ENCODE assay signal across 28 cellular contexts in genomic region chr4:14807857-14808256, GRCh38.
"Had no signal": no experiment of that assay in that cellular context is flagged by ENCODE, and none has a peak within 500 bp of the region (broad histone marks: within the 10 kb centered on the region; RNA-seq: fewer than 3 reads in every experiment).

No MANE protein-coding gene starts in this region.

- H3K27ac ChIP-seq: ascending aorta, esophagus squamous epithelium, gastroesophageal sphincter, heart right ventricle had no signal

- H3K4me3 Mint-ChIP-seq: activated CD4-positive, alpha-beta memory T cell treated with anti-CD3 and anti-CD28 coated beads for 36 hours; activated CD4-positive, alpha-beta T cell treated with anti-CD3 and anti-CD28 coated beads for 36 hours; activated CD4-positive, alpha-beta T cell treated with anti-CD3 and anti-CD28 coated beads, Interleukin-2, amount 10 ng/mL, durations not matched to agents 24 days and 14 days; activated CD8-positive, alpha-beta memory T cell treated with anti-CD3 and anti-CD28 coated beads, Interleukin-2, amount 10 ng/mL, durations not matched to agents 7 days and 5 days; activated CD8-positive, alpha-beta T cell treated with anti-CD3 and anti-CD28 coated beads, Interleukin-2, amount 10 ng/mL, durations not matched to agents 7 days and 5 days; activated naive CD8-positive, alpha-beta T cell treated with anti-CD3 and anti-CD28 coated beads, Interleukin-2, amount 10 ng/mL, durations not matched to agents 7 days and 5 days; brain; effector memory CD8-positive, alpha-beta T cell had no signal

- H3K36me3 ChIP-seq: ascending aorta, esophagus squamous epithelium, gastroesophageal sphincter, heart right ventricle had no signal

- H3K9me3 ChIP-seq: ascending aorta, esophagus squamous epithelium, gastroesophageal sphincter, heart right ventricle had no signal

- H3K27me3 ChIP-seq: ascending aorta, esophagus squamous epithelium, gastroesophageal sphincter, heart right ventricle had no signal

- H3K27me3 Mint-ChIP-seq: activated CD4-positive, alpha-beta T cell treated with anti-CD3 and anti-CD28 coated beads, Interleukin-2, amount 10 ng/mL, durations not matched to agents 24 days and 14 days had no signal

- H3K4me3 ChIP-seq: ascending aorta, esophagus squamous epithelium, gastroesophageal sphincter, heart right ventricle had no signal

- DNase-seq: activated CD4-positive, alpha-beta memory T cell treated with anti-CD3 and anti-CD28 coated beads for 36 hours; activated CD4-positive, alpha-beta T cell treated with anti-CD3 and anti-CD28 coated beads for 36 hours; activated CD4-positive, alpha-beta T cell treated with anti-CD3 and anti-CD28 coated beads, Interleukin-2, amount 10 ng/mL, durations not matched to agents 24 days and 14 days; activated CD4-positive, CD25-positive, alpha-beta regulatory T cell; activated CD4-positive, CD25-positive, alpha-beta regulatory T cell treated with anti-CD3 and anti-CD28 coated beads, Interleukin-2, amount 50 U/mL, for 72 hours; activated CD8-positive, alpha-beta memory T cell treated with anti-CD3 and anti-CD28 coated beads, Interleukin-2, amount 10 ng/mL, durations not matched to agents 7 days and 5 days; activated CD8-positive, alpha-beta memory T cell treated with anti-CD3 and anti-CD28 coated beads, Interleukin-2, amount 50 U/mL, for 4 hours; activated CD8-positive, alpha-beta T cell treated with anti-CD3 and anti-CD28 coated beads, Interleukin-2, amount 10 ng/mL, durations not matched to agents 7 days and 5 days; activated effector memory CD4-positive, alpha-beta T cell treated with Interleukin-2 at 50 U/mL for 16 hours; activated gamma-delta T cell treated with Interleukin-2 at 50 U/mL for 16 hours; activated naive CD4-positive, alpha-beta T cell treated with Interleukin-2 at 50 U/mL for 16 hours; activated naive CD8-positive, alpha-beta T cell treated with anti-CD3 and anti-CD28 coated beads, Interleukin-2, amount 10 ng/mL, durations not matched to agents 7 days and 5 days; activated T-cell treated with anti-CD3 and anti-CD28 coated beads, Interleukin-2, amount 50 U/mL, for 1 hour; activated T-cell treated with anti-CD3 and anti-CD28 coated beads, Interleukin-2, amount 50 U/mL, for 48 hours; caudate nucleus; cortex of kidney; dermis blood vessel endothelial cell; effector CD4-positive, alpha-beta T cell; effector memory CD8-positive, alpha-beta T cell; erythroblast; esophagus squamous epithelium; foreskin melanocyte; heart right ventricle; T-helper 2 cell had no signal

- H3K4me1 Mint-ChIP-seq: activated CD4-positive, alpha-beta T cell treated with anti-CD3 and anti-CD28 coated beads, Interleukin-2, amount 10 ng/mL, durations not matched to agents 24 days and 14 days; activated CD8-positive, alpha-beta memory T cell treated with anti-CD3 and anti-CD28 coated beads, Interleukin-2, amount 10 ng/mL, durations not matched to agents 7 days and 5 days; activated naive CD8-positive, alpha-beta T cell treated with anti-CD3 and anti-CD28 coated beads, Interleukin-2, amount 10 ng/mL, durations not matched to agents 7 days and 5 days; brain had no signal

- ATAC-seq: activated CD4-positive, alpha-beta T cell treated with anti-CD3 and anti-CD28 coated beads for 36 hours; activated CD8-positive, alpha-beta memory T cell treated with anti-CD3 and anti-CD28 coated beads, Interleukin-2, amount 10 ng/mL, durations not matched to agents 7 days and 5 days; activated CD8-positive, alpha-beta T cell treated with anti-CD3 and anti-CD28 coated beads, Interleukin-2, amount 10 ng/mL, durations not matched to agents 7 days and 5 days; effector memory CD8-positive, alpha-beta T cell; gastroesophageal sphincter; heart right ventricle had no signal

- H3K4me1 ChIP-seq: esophagus squamous epithelium, gastroesophageal sphincter had no signal

- H3K36me3 Mint-ChIP-seq: activated CD4-positive, alpha-beta memory T cell treated with anti-CD3 and anti-CD28 coated beads for 36 hours; activated CD8-positive, alpha-beta memory T cell treated with anti-CD3 and anti-CD28 coated beads, Interleukin-2, amount 10 ng/mL, durations not matched to agents 7 days and 5 days; activated naive CD8-positive, alpha-beta T cell treated with anti-CD3 and anti-CD28 coated beads, Interleukin-2, amount 10 ng/mL, durations not matched to agents 7 days and 5 days; brain had no signal

- H3K9me3 Mint-ChIP-seq: activated CD4-positive, alpha-beta memory T cell treated with anti-CD3 and anti-CD28 coated beads for 36 hours; effector memory CD8-positive, alpha-beta T cell had no signal

- H3K27ac Mint-ChIP-seq: activated CD4-positive, alpha-beta memory T cell treated with anti-CD3 and anti-CD28 coated beads for 36 hours; activated CD4-positive, alpha-beta T cell treated with anti-CD3 and anti-CD28 coated beads for 36 hours; activated CD4-positive, alpha-beta T cell treated with anti-CD3 and anti-CD28 coated beads, Interleukin-2, amount 10 ng/mL, durations not matched to agents 24 days and 14 days; activated CD8-positive, alpha-beta memory T cell treated with anti-CD3 and anti-CD28 coated beads, Interleukin-2, amount 10 ng/mL, durations not matched to agents 7 days and 5 days; activated CD8-positive, alpha-beta T cell treated with anti-CD3 and anti-CD28 coated beads, Interleukin-2, amount 10 ng/mL, durations not matched to agents 7 days and 5 days; activated naive CD4-positive, alpha-beta T cell treated with anti-CD3 and anti-CD28 coated beads, Interleukin-2, amount 50 U/mL, for 72 hours; activated naive CD8-positive, alpha-beta T cell treated with anti-CD3 and anti-CD28 coated beads, Interleukin-2, amount 10 ng/mL, durations not matched to agents 7 days and 5 days; brain; effector memory CD8-positive, alpha-beta T cell had no signal
